In the genomic region with DNA sequence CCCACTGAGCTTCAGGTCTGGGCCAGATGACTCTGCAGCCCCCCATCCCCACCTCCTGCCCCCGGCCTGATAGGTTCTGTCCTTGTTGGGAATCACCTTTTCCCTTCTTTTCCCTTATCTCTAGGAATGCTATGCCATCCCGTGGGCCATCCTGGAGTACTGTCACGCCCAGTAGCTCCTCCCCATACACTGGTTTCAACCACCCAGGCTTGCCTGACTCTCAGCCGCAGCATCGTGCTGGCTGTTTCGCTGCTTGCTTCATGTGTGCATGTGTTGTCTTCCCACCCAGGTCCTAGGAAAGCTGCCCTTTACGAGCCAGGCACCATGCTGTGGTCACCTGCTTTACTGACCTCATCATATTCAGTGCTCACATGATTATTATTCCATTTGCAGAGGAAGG, we compare ENCODE assay signal across 1 cellular context.
TF ChIP-seq lines count a peak whose summit lies in the region.

No MANE protein-coding gene starts in this region.

TF ChIP-seq in GM23338, 12 proteins besides CTCF, POLR2A, EP300 and RAD21 (continued from another document):
- TF ChIP-seq, protein P1, sequence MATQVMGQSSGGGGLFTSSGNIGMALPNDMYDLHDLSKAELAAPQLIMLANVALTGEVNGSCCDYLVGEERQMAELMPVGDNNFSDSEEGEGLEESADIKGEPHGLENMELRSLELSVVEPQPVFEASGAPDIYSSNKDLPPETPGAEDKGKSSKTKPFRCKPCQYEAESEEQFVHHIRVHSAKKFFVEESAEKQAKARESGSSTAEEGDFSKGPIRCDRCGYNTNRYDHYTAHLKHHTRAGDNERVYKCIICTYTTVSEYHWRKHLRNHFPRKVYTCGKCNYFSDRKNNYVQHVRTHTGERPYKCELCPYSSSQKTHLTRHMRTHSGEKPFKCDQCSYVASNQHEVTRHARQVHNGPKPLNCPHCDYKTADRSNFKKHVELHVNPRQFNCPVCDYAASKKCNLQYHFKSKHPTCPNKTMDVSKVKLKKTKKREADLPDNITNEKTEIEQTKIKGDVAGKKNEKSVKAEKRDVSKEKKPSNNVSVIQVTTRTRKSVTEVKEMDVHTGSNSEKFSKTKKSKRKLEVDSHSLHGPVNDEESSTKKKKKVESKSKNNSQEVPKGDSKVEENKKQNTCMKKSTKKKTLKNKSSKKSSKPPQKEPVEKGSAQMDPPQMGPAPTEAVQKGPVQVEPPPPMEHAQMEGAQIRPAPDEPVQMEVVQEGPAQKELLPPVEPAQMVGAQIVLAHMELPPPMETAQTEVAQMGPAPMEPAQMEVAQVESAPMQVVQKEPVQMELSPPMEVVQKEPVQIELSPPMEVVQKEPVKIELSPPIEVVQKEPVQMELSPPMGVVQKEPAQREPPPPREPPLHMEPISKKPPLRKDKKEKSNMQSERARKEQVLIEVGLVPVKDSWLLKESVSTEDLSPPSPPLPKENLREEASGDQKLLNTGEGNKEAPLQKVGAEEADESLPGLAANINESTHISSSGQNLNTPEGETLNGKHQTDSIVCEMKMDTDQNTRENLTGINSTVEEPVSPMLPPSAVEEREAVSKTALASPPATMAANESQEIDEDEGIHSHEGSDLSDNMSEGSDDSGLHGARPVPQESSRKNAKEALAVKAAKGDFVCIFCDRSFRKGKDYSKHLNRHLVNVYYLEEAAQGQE (IDR thresholded peaks at IDR 0.05; ENCODE audit: unreplicated experiment): no peak
- TF ChIP-seq, protein P2, sequence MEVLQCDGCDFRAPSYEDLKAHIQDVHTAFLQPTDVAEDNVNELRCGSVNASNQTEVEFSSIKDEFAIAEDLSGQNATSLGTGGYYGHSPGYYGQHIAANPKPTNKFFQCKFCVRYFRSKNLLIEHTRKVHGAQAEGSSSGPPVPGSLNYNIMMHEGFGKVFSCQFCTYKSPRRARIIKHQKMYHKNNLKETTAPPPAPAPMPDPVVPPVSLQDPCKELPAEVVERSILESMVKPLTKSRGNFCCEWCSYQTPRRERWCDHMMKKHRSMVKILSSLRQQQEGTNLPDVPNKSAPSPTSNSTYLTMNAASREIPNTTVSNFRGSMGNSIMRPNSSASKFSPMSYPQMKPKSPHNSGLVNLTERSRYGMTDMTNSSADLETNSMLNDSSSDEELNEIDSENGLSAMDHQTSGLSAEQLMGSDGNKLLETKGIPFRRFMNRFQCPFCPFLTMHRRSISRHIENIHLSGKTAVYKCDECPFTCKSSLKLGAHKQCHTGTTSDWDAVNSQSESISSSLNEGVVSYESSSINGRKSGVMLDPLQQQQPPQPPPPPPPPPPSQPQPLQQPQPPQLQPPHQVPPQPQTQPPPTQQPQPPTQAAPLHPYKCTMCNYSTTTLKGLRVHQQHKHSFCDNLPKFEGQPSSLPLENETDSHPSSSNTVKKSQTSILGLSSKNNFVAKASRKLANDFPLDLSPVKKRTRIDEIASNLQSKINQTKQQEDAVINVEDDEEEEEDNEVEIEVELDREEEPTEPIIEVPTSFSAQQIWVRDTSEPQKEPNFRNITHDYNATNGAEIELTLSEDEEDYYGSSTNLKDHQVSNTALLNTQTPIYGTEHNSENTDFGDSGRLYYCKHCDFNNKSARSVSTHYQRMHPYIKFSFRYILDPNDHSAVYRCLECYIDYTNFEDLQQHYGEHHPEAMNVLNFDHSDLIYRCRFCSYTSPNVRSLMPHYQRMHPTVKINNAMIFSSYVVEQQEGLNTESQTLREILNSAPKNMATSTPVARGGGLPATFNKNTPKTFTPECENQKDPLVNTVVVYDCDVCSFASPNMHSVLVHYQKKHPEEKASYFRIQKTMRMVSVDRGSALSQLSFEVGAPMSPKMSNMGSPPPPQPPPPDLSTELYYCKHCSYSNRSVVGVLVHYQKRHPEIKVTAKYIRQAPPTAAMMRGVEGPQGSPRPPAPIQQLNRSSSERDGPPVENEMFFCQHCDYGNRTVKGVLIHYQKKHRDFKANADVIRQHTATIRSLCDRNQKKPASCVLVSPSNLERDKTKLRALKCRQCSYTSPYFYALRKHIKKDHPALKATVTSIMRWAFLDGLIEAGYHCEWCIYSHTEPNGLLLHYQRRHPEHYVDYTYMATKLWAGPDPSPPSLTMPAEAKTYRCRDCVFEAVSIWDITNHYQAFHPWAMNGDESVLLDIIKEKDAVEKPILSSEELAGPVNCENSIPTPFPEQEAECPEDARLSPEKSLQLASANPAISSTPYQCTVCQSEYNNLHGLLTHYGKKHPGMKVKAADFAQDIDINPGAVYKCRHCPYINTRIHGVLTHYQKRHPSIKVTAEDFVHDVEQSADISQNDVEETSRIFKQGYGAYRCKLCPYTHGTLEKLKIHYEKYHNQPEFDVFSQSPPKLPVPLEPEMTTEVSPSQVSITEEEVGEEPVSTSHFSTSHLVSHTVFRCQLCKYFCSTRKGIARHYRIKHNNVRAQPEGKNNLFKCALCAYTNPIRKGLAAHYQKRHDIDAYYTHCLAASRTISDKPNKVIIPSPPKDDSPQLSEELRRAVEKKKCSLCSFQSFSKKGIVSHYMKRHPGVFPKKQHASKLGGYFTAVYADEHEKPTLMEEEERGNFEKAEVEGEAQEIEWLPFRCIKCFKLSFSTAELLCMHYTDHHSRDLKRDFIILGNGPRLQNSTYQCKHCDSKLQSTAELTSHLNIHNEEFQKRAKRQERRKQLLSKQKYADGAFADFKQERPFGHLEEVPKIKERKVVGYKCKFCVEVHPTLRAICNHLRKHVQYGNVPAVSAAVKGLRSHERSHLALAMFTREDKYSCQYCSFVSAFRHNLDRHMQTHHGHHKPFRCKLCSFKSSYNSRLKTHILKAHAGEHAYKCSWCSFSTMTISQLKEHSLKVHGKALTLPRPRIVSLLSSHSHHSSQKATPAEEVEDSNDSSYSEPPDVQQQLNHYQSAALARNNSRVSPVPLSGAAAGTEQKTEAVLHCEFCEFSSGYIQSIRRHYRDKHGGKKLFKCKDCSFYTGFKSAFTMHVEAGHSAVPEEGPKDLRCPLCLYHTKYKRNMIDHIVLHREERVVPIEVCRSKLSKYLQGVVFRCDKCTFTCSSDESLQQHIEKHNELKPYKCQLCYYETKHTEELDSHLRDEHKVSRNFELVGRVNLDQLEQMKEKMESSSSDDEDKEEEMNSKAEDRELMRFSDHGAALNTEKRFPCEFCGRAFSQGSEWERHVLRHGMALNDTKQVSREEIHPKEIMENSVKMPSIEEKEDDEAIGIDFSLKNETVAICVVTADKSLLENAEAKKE (CRISPR knock-in tag; IDR thresholded peaks at IDR 0.05): no peak
- TF ChIP-seq EZH2 (IDR thresholded peaks at IDR 0.05; ENCODE audit: low read depth, unreplicated experiment): no peak
- no peak for TF ChIP-seq CREB1 (CRISPR knock-in tag; IDR thresholded peaks at IDR 0.05; ENCODE audit: low read depth)
- TF ChIP-seq STAT1 (IDR thresholded peaks at IDR 0.05; ENCODE audit: unreplicated experiment): no peak
- no peak for TF ChIP-seq EZH2phosphoT487 (IDR thresholded peaks at IDR 0.05; ENCODE audit: unreplicated experiment)
- no peak for TF ChIP-seq JUNB (IDR thresholded peaks at IDR 0.05; ENCODE audit: unreplicated experiment)
- TF ChIP-seq ZNF331 (CRISPR knock-in tag; IDR thresholded peaks at IDR 0.05; ENCODE audit: low read depth): no peak
- no peak for TF ChIP-seq ZNF114 (CRISPR knock-in tag; IDR thresholded peaks at IDR 0.05)
